ENCODE assay signal across 8 cellular contexts in genomic region chr10:15096661-15097010, GRCh38. TPM values are rescaled to one million over a fixed set of nuclear protein-coding genes. Genes with fewer than 3 reads are reported as not detected.
DNase-seq lines count a peak whose midpoint lies in the region; ATAC-seq and TF ChIP-seq lines count a peak whose summit lies in the region.

No MANE protein-coding gene starts in this region.

- peak; percentile 33 for ATAC-seq in GM19395 (IDR thresholded peaks at IDR 0.05; ENCODE audit: unreplicated experiment)
- ATAC-seq in HG03103 (IDR thresholded peaks at IDR 0.05; ENCODE audit: low read depth, unreplicated experiment): peak; percentile 3
- peak in 1 of 4 donors; percentile 29 for ATAC-seq in right lobe of liver
- peak; percentile 5 to 32 for ATAC-seq in upper lobe of left lung (ENCODE audit: low FRiP score in 2 of 2)

- H3K36me3 ChIP-seq in ascending aorta (peaks cover 0 to 6% of the 10 kb centered on the region in 2 donors), right lobe of liver (no peaks in the 10 kb centered on the region), upper lobe of left lung (peaks cover 0 to 9% (median 0%) of the 10 kb centered on the region in 4 donors)

- peaks cover 6 to 22% of the 10 kb centered on the region in 2 donors for H3K4me1 ChIP-seq in ascending aorta
- peaks cover 0 to 14% (median 6%) of the 10 kb centered on the region in 4 donors for H3K4me1 ChIP-seq in right lobe of liver
- peaks cover 13 to 34% (median 23%) of the 10 kb centered on the region in 4 donors for H3K4me1 ChIP-seq in upper lobe of left lung

- no peak for TF ChIP-seq CTCF in ascending aorta (IDR thresholded peaks at IDR 0.05)
- no peak for TF ChIP-seq CTCF in right lobe of liver (IDR thresholded peaks at IDR 0.05)
- no peak for TF ChIP-seq CTCF in upper lobe of left lung (IDR thresholded peaks at IDR 0.05)

- no peak for TF ChIP-seq EP300 in upper lobe of left lung (IDR thresholded peaks at IDR 0.05)

- H3K27me3 ChIP-seq in ascending aorta: no peaks in the 10 kb centered on the region
- no peaks in the 10 kb centered on the region for H3K27me3 ChIP-seq in right lobe of liver
- no peaks in the 10 kb centered on the region for H3K27me3 ChIP-seq in upper lobe of left lung

- no peak for TF ChIP-seq POLR2A in right lobe of liver (IDR thresholded peaks at IDR 0.05)
- no peak for TF ChIP-seq POLR2A in upper lobe of left lung (IDR thresholded peaks at IDR 0.05)

- H3K4me3 ChIP-seq in ascending aorta (peak overlapping the region; percentile 72 to 97), right lobe of liver (peak overlapping the region; percentile 84 to 99 (median 91)), upper lobe of left lung (peak overlapping the region; percentile 63 to 98 (median 88))

- H3K27ac ChIP-seq in ascending aorta (peak overlapping the region in 1 of 2 donors; percentile 97), right lobe of liver (peak overlapping the region; percentile 88 to 92 (median 89)), upper lobe of left lung (peak overlapping the region; percentile 93 to 98 (median 96))

- intact Hi-C loops in ascending aorta (cut with DNase I): loop anchor here (1.0 to 5.0 kb wide), 6 partner anchors 8 to 259 kb away; partner anchors contain the start of genes ACBD7, CDNF, DCLRE1C and HSPA14
- intact Hi-C loops in right lobe of liver (cut with DNase I): no loop called here

- DNase-seq in ascending aorta (ENCODE audit: low spot score in 2 of 2): no peak
- no peak for DNase-seq in right lobe of liver
- no peak for DNase-seq in upper lobe of left lung
- DNase-seq in KG1 (lab: John Stamatoyannopoulos, UW): no peak
- no peak for DNase-seq in DMS 273 treated with DMSO at 0.1 percent for 48 hours (lab: John Stamatoyannopoulos, UW)
- no peak for DNase-seq in NCI-H1436 (lab: John Stamatoyannopoulos, UW)

- WGBS in right lobe of liver (ENCODE audit: insufficient coverage, low coverage, low lambda C conversion rate, missing lambda C conversion rate): 1% methylated on average over 10 of the region's 11 CpGs
- 1% methylated on average over 11 of the region's 11 CpGs for WGBS in upper lobe of left lung, 2 donors

- H3K9me3 ChIP-seq in ascending aorta: no peaks in the 10 kb centered on the region
- H3K9me3 ChIP-seq in right lobe of liver: no peaks in the 10 kb centered on the region
- no peaks in the 10 kb centered on the region for H3K9me3 ChIP-seq in upper lobe of left lung

RNA-seq across cellular contexts. Expression of gene RPP38, which starts 0.5 kb away (rescaled TPM):
- total RNA-seq in ascending aorta: not detected
- total RNA-seq in right lobe of liver: 1 to 10 TPM; 5.4 to 9.4 (median 6.9) TPM
- total RNA-seq in upper lobe of left lung: 10 to 100 TPM in 5 of 6 donors, 1 to 10 TPM in 1; 6.4 to 27.2 (median 13.6) TPM

RNA-seq across cellular contexts. Expression of gene ACBD7, which starts 8.1 kb away (rescaled TPM):
- total RNA-seq in ascending aorta (not detected), right lobe of liver (under 1 TPM in 2 of 6 experiments, not detected in 4; 0.16 to 0.18 TPM), upper lobe of left lung (1 to 10 TPM in 1 of 6 donors, under 1 TPM in 3, not detected in 2; 0.46 to 2.4 (median 0.83) TPM)

RNA-seq across cellular contexts. Expression of gene OLAH, which starts 52.9 kb away (rescaled TPM):
- total RNA-seq in ascending aorta (3.7 TPM), right lobe of liver (1 to 10 TPM in 1 of 6 experiments, not detected in 5; 1.2 TPM), upper lobe of left lung (1 to 10 TPM; 1.1 to 5.6 (median 2.4) TPM)
